In the genomic region with DNA sequence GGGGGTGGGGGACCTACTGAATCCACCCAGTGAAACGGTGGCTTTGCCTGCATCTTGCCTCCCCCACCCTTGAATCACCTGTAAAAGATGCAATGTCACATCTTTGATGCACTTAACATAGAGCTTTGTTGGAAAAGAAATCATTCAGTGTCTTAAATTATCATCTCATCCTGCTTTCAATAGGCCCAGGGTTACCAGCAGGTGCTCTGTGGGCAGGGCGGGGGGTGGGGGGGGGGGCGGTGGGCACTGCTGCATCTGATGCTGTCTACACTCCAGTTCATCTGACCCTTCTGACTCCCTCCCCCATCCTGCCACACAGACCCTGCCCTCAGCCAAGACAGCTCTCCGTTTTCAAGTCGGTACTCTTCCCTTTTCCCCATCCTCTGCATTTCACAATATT, we compare ENCODE assay signal across 1 cellular context.
TF ChIP-seq lines count a peak whose summit lies in the region.

No MANE protein-coding gene starts in this region.

TF ChIP-seq in K562, 482 proteins besides CTCF, POLR2A, EP300 and RAD21:
- TF ChIP-seq MAZ (CRISPR knock-in tag; conservative IDR thresholded peaks at IDR 0.05 in 1 of 2, IDR thresholded peaks at IDR 0.05 in 1 of 2): no peak
- 0 out of 2 replicates have a peak, but pooled peaks have one; percentile 2 for TF ChIP-seq MTF1 (CRISPR knock-in tag; IDR thresholded peaks at IDR 0.05; ENCODE audit: borderline replicate concordance)
- TF ChIP-seq, protein P1, sequence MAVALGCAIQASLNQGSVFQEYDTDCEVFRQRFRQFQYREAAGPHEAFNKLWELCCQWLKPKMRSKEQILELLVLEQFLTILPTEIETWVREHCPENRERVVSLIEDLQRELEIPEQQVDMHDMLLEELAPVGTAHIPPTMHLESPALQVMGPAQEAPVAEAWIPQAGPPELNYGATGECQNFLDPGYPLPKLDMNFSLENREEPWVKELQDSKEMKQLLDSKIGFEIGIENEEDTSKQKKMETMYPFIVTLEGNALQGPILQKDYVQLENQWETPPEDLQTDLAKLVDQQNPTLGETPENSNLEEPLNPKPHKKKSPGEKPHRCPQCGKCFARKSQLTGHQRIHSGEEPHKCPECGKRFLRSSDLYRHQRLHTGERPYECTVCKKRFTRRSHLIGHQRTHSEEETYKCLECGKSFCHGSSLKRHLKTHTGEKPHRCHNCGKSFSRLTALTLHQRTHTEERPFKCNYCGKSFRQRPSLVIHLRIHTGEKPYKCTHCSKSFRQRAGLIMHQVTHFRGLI (CRISPR knock-in tag; IDR thresholded peaks at IDR 0.05): no peak
- TF ChIP-seq ZSCAN32 (CRISPR knock-in tag; IDR thresholded peaks at IDR 0.05): no peak
- TF ChIP-seq ZNF212 (CRISPR knock-in tag; IDR thresholded peaks at IDR 0.05): 0 out of 2 replicates have a peak, but pooled peaks have one; percentile 10
- TF ChIP-seq, protein P2, sequence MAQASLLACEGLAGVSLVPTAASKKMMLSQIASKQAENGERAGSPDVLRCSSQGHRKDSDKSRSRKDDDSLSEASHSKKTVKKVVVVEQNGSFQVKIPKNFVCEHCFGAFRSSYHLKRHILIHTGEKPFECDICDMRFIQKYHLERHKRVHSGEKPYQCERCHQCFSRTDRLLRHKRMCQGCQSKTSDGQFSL (CRISPR knock-in tag; IDR thresholded peaks at IDR 0.05): no peak
- TF ChIP-seq, protein P2 (tag; IDR thresholded peaks at IDR 0.05): 0 out of 4 replicates have a peak, but pooled peaks of 1 of the 2 experiments have one; percentile 52
